Comparison of ENCODE assay signal across 18 cellular contexts in genomic region chr6:13338038-13338437, GRCh38. TPM values are rescaled to one million over a fixed set of nuclear protein-coding genes. Genes with fewer than 3 reads are reported as not detected.
A peak's percentile ranks its signal among the peaks of the same experiment; 100 is the strongest.
DNase-seq lines count a peak whose midpoint lies in the region; FAIRE-seq and TF ChIP-seq lines count a peak whose summit lies in the region.
"Had no signal": no experiment of that assay in that cellular context is flagged by ENCODE, and none has a peak within 500 bp of the region (broad histone marks: within the 10 kb centered on the region; RNA-seq: fewer than 3 reads in every experiment).

No MANE protein-coding gene starts in this region.

- FAIRE-seq in GM12891 (lab: Jason Lieb, UNC), result no peak
- no peak for FAIRE-seq in D721Med (lab: Jason Lieb, UNC)
- FAIRE-seq: H1, K562, pancreas had no signal

- no peaks in the 10 kb centered on the region for H3F3A ChIP-seq in smooth muscle cell (ENCODE audit: low read depth)

- TF ChIP-seq CTCF in smooth muscle cell (IDR thresholded peaks at IDR 0.05; ENCODE audit: borderline replicate concordance, insufficient read depth, poor library complexity, severe bottlenecking) (no peak), D721Med (IDR thresholded peaks at IDR 0.05; ENCODE audit: insufficient read depth, missing control alignments) (no peak)

- no peak overlapping the region for H3K9ac ChIP-seq in smooth muscle cell (ENCODE audit: low read depth)

- H3K27ac Mint-ChIP-seq in dendritic cell treated with granulocyte-macrophage colony-stimulating factor and Interleukin-4, amounts not matched to agents 40 ng/mL and 50 ng/mL, for 4 days, result peak overlapping the region; percentile 86

- H3K27ac ChIP-seq in smooth muscle cell (ENCODE audit: low read depth), result peak overlapping the region; percentile 13
- H3K27ac ChIP-seq: body of pancreas, epithelial cell of prostate, left ventricle myocardium inferior, pancreas had no signal

- no peaks in the 10 kb centered on the region for H3K27me3 ChIP-seq in smooth muscle cell (ENCODE audit: low read depth)
- H3K27me3 ChIP-seq: body of pancreas, pancreas had no signal

- H2AFZ ChIP-seq in smooth muscle cell (ENCODE audit: low read depth), result no peak overlapping the region

- peak overlapping the region; percentile 17 for H3K4me2 ChIP-seq in smooth muscle cell

- no peaks in the 10 kb centered on the region for H4K20me1 ChIP-seq in smooth muscle cell (ENCODE audit: low read depth)

- H3K36me3 Mint-ChIP-seq in dendritic cell treated with granulocyte-macrophage colony-stimulating factor and Interleukin-4, amounts not matched to agents 40 ng/mL and 50 ng/mL, for 4 days (ENCODE audit: low read depth), result no peaks in the 10 kb centered on the region

- H3K4me3 ChIP-seq in smooth muscle cell, result no peak overlapping the region
- H3K4me3 ChIP-seq: body of pancreas, K562, left ventricle myocardium inferior, pancreas had no signal

- H3K27me3 Mint-ChIP-seq in dendritic cell treated with granulocyte-macrophage colony-stimulating factor and Interleukin-4, amounts not matched to agents 40 ng/mL and 50 ng/mL, for 4 days, result no peaks in the 10 kb centered on the region

- no peaks in the 10 kb centered on the region for H3K4me1 ChIP-seq in smooth muscle cell (ENCODE audit: low read depth)
- H3K4me1 ChIP-seq: body of pancreas, pancreas had no signal

- H3K9me3 Mint-ChIP-seq in dendritic cell treated with granulocyte-macrophage colony-stimulating factor and Interleukin-4, amounts not matched to agents 40 ng/mL and 50 ng/mL, for 4 days, result peaks cover 12% of the 10 kb centered on the region

- H3K9me3 ChIP-seq in smooth muscle cell (replicated peaks; ENCODE audit: low read depth), result no peaks in the 10 kb centered on the region
- H3K9me3 ChIP-seq: pancreas had no signal

- peak overlapping the region; percentile 54 for H3K4me3 Mint-ChIP-seq in dendritic cell treated with granulocyte-macrophage colony-stimulating factor and Interleukin-4, amounts not matched to agents 40 ng/mL and 50 ng/mL, for 4 days

- TF ChIP-seq POLR2A in GM12891 (IDR thresholded peaks at IDR 0.05; ENCODE audit: low read depth, low read length), result no peak

- intact Hi-C loops in dendritic cell treated with granulocyte-macrophage colony-stimulating factor and Interleukin-4, amounts not matched to agents 40 ng/mL and 50 ng/mL, for 4 days (cut with micrococcal nuclease), result loop anchor here (5.0 kb wide), 2 partner anchors 149 to 724 kb away; partner anchors contain the start of gene GFOD1

- H3K4me1 Mint-ChIP-seq in dendritic cell treated with granulocyte-macrophage colony-stimulating factor and Interleukin-4, amounts not matched to agents 40 ng/mL and 50 ng/mL, for 4 days (ENCODE audit: low read depth), result peaks cover 34% of the 10 kb centered on the region

- H3K36me3 ChIP-seq in smooth muscle cell (ENCODE audit: low read depth), result no peaks in the 10 kb centered on the region
- H3K36me3 ChIP-seq: left ventricle myocardium inferior, pancreas had no signal

- H3K79me2 ChIP-seq in smooth muscle cell (ENCODE audit: low read depth), result no peaks in the 10 kb centered on the region

- DNase-seq in GM12891 (ENCODE audit: insufficient read length, low spot score) (no peak), NOMO-1 (lab: John Stamatoyannopoulos, UW; ENCODE audit: unreplicated experiment in 2 of 2) (peak; percentile 86 to 96), smooth muscle cell (lab: John Stamatoyannopoulos, UW; ENCODE audit: unreplicated experiment) (no peak), D721Med (ENCODE audit: insufficient read length, low spot score) (no peak), OCI-M2 (lab: John Stamatoyannopoulos, UW; ENCODE audit: unreplicated experiment) (no peak)
- DNase-seq in stimulated activated CD4-positive, alpha-beta T cell treated with anti-CD3 and anti-CD28 coated beads, Interleukin-4, amount 100 ng/mL, for 4 hours, result no peak
- DNase-seq: activated CD4-positive, CD25-positive, alpha-beta regulatory T cell; DMS153; left ventricle myocardium inferior; NCI-H1417 treated with DMSO at 0.1 percent for 48 hours; pancreas; stimulated activated CD4-positive, alpha-beta T cell treated with anti-CD3 and anti-CD28 coated beads, Interleukin-4, amount 100 ng/mL, for 1 hour; T-helper 2 cell had no signal

- WGBS in smooth muscle cell (ENCODE audit: low lambda C conversion rate), result 68% methylated on average over 5 of the region's 5 CpGs

TF ChIP-seq in GM12891, 5 proteins besides CTCF, POLR2A, EP300 and RAD21:
- TF ChIP-seq POLR2AphosphoS5 (IDR thresholded peaks at IDR 0.05; ENCODE audit: low read depth, low read length) (no peak), SPI1 (IDR thresholded peaks at IDR 0.05; ENCODE audit: low read depth, low read length) (peak; percentile 50; the same call in 1 of the 2 replicates), TAF1 (IDR thresholded peaks at IDR 0.05; ENCODE audit: low read depth, low read length) (no peak), POU2F2 (IDR thresholded peaks at IDR 0.05; ENCODE audit: low read depth, low read length) (no peak), PAX5 (IDR thresholded peaks at IDR 0.05; ENCODE audit: insufficient read depth, low read length, severe bottlenecking) (no peak)

RNA-seq across cellular contexts. Expression of gene TBC1D7, which starts 9.7 kb away (rescaled TPM):
- 21.3 TPM for polyA plus RNA-seq in GM12891 (2012; ENCODE audit: low read depth, missing spikeins)
- 19.6 and 21.1 TPM in 2 replicates for total RNA-seq in smooth muscle cell
- 29.5 and 39.6 TPM in 2 replicates for polyA plus RNA-seq in smooth muscle cell

Comparison
In these comparisons a context has a peak if more than half of its experiments do, and no peak if none do; other contexts are left out.
1. DNase-seq: peak in NOMO-1 (2 of 2); none in GM12891 (single experiment), smooth muscle cell (single experiment), D721Med (single experiment), OCI-M2 (single experiment) and stimulated activated CD4-positive, alpha-beta T cell treated with anti-CD3 and anti-CD28 coated beads, Interleukin-4, amount 100 ng/mL, for 4 hours (0 of 2).